In genomic region chr2:156333274-156333950, GRCh38 we compare ENCODE assay signal across 8 cellular contexts. TPM values are rescaled to one million over a fixed set of nuclear protein-coding genes. Genes with fewer than 3 reads are reported as not detected.
DNase-seq lines count a peak whose midpoint lies in the region; ATAC-seq, FAIRE-seq and TF ChIP-seq lines count a peak whose summit lies in the region.

No MANE protein-coding gene starts in this region.

- TF ChIP-seq POLR2A in gastroesophageal sphincter (IDR thresholded peaks at IDR 0.05) = no peak

- peaks cover 6% of the 10 kb centered on the region for H3K36me3 Mint-ChIP-seq in activated CD8-positive, alpha-beta memory T cell treated with anti-CD3 and anti-CD28 coated beads, Interleukin-2, amount 10 ng/mL, durations not matched to agents 7 days and 5 days

- no peaks in the 10 kb centered on the region for H4K20me1 ChIP-seq in DND-41 (ENCODE audit: insufficient read depth, low read length)

- H3K9ac ChIP-seq in DND-41 (ENCODE audit: low read depth, low read length) = peak overlapping the region; percentile 70

- WGBS in gastroesophageal sphincter (ENCODE audit: low coverage in 1 of 2), 2 donors = 0% methylated on average over 1 to 6 of the region's 28 CpGs

- H3K36me3 ChIP-seq in DND-41 (ENCODE audit: insufficient read depth, low read length) (no peaks in the 10 kb centered on the region), gastroesophageal sphincter (peaks cover 0 to 13% of the 10 kb centered on the region in 2 donors)

- H3K4me3 ChIP-seq in DND-41 (ENCODE audit: low read depth in 1 of 2, low read length in 2 of 2) = peak overlapping the region; percentile 35 to 85
- H3K4me3 ChIP-seq in HL-60 (replicated peaks; ENCODE audit: insufficient read depth, low read length) = peak overlapping the region; percentile 71
- peak overlapping the region; percentile 67 to 88 for H3K4me3 ChIP-seq in gastroesophageal sphincter
- H3K4me3 ChIP-seq in retinal pigment epithelial cell (ENCODE audit: low read length) = peak overlapping the region; percentile 86

- peaks cover 29% of the 10 kb centered on the region for H3K27me3 Mint-ChIP-seq in activated CD8-positive, alpha-beta memory T cell treated with anti-CD3 and anti-CD28 coated beads, Interleukin-2, amount 10 ng/mL, durations not matched to agents 7 days and 5 days

- DNase-seq in DND-41 (no peak), HL-60 (ENCODE audit: low read depth in 1 of 2, low spot score in 1 of 2) (peak in 1 of 2 experiments; percentile 78), retinal pigment epithelial cell (ENCODE audit: low read depth) (no peak), HTR-8/SVneo (ENCODE audit: insufficient read length, low spot score) (no peak), cerebellar nuclear complex (lab: John Stamatoyannopoulos, UW) (no peak)
- DNase-seq in activated CD8-positive, alpha-beta memory T cell treated with anti-CD3 and anti-CD28 coated beads, Interleukin-2, amount 10 ng/mL, durations not matched to agents 7 days and 5 days = no peak

- peak overlapping the region; percentile 81 for H2AFZ ChIP-seq in DND-41 (ENCODE audit: low read depth, low read length)

- TF ChIP-seq CTCF in DND-41 (IDR thresholded peaks at IDR 0.05; ENCODE audit: borderline replicate concordance, extremely low read depth, low read length, poor library complexity, severe bottlenecking) (no peak), HL-60 (IDR thresholded peaks at IDR 0.05; ENCODE audit: insufficient read depth, low read length) (no peak), gastroesophageal sphincter (IDR thresholded peaks at IDR 0.05) (no peak), retinal pigment epithelial cell (conservative IDR thresholded peaks at IDR 0.05; ENCODE audit: low read depth, low read length) (no peak)

- no peaks in the 10 kb centered on the region for H3K9me3 Mint-ChIP-seq in activated CD8-positive, alpha-beta memory T cell treated with anti-CD3 and anti-CD28 coated beads, Interleukin-2, amount 10 ng/mL, durations not matched to agents 7 days and 5 days (ENCODE audit: low read depth)

- no peaks in the 10 kb centered on the region for H3K79me2 ChIP-seq in DND-41 (ENCODE audit: insufficient read depth, low read length)

- H3K4me2 ChIP-seq in DND-41 (ENCODE audit: insufficient read depth, low read length) = peak overlapping the region; percentile 99

- H3K27ac ChIP-seq in DND-41 (ENCODE audit: low read length) (peak overlapping the region; percentile 77), HL-60 (replicated peaks) (peak overlapping the region; percentile 97), gastroesophageal sphincter (peak overlapping the region; percentile 95 to 100 (median 100))

- H3K9me3 ChIP-seq in DND-41 (ENCODE audit: insufficient read depth, low read length, severe bottlenecking) (no peaks in the 10 kb centered on the region), gastroesophageal sphincter (no peaks in the 10 kb centered on the region)

- no peak for FAIRE-seq in HTR-8/SVneo (lab: Jason Lieb, UNC)

- TF ChIP-seq EP300 in gastroesophageal sphincter (IDR thresholded peaks at IDR 0.05) = no peak

- H3K4me1 ChIP-seq in DND-41 (ENCODE audit: insufficient read depth, low read length) = peaks cover 60% of the 10 kb centered on the region
- peaks cover 0 to 51% (median 0%) of the 10 kb centered on the region in 3 donors for H3K4me1 ChIP-seq in gastroesophageal sphincter

- CTCF ChIA-PET in activated CD8-positive, alpha-beta memory T cell treated with anti-CD3 and anti-CD28 coated beads, Interleukin-2, amount 10 ng/mL, durations not matched to agents 7 days and 5 days (lab: Charles Lee) = interaction anchor here (0.8 to 5.3 kb wide), 5 partner anchors 56 to 255 kb away, joined by 3 to 26 read pairs (median 6); no protein-coding TSS in a partner anchor

- ATAC-seq in DND-41 (ENCODE audit: insufficient read depth, low read depth) (no peak), GM19455 (IDR thresholded peaks at IDR 0.05; ENCODE audit: unreplicated experiment) (peak; percentile 25), gastroesophageal sphincter (peak; percentile 1)
- peak; percentile 9 for ATAC-seq in activated CD8-positive, alpha-beta memory T cell treated with anti-CD3 and anti-CD28 coated beads, Interleukin-2, amount 10 ng/mL, durations not matched to agents 7 days and 5 days

- H3K4me1 Mint-ChIP-seq in activated CD8-positive, alpha-beta memory T cell treated with anti-CD3 and anti-CD28 coated beads, Interleukin-2, amount 10 ng/mL, durations not matched to agents 7 days and 5 days = peaks cover 35% of the 10 kb centered on the region

- H3K4me3 Mint-ChIP-seq in activated CD8-positive, alpha-beta memory T cell treated with anti-CD3 and anti-CD28 coated beads, Interleukin-2, amount 10 ng/mL, durations not matched to agents 7 days and 5 days = peak overlapping the region; percentile 89

- peak overlapping the region; percentile 91 for H3K27ac Mint-ChIP-seq in activated CD8-positive, alpha-beta memory T cell treated with anti-CD3 and anti-CD28 coated beads, Interleukin-2, amount 10 ng/mL, durations not matched to agents 7 days and 5 days

- H3K27me3 ChIP-seq in DND-41 (ENCODE audit: insufficient read depth, low read length, poor library complexity) = peaks cover 8% of the 10 kb centered on the region
- no peaks in the 10 kb centered on the region for H3K27me3 ChIP-seq in HL-60 (ENCODE audit: insufficient read depth, poor library complexity, severe bottlenecking)
- H3K27me3 ChIP-seq in gastroesophageal sphincter = no peaks in the 10 kb centered on the region

RNA-seq across cellular contexts. Expression of gene NR4A2, which starts 0.9 kb away (rescaled TPM):
- 10 to 100 TPM in 1 of 2 experiments, 1 to 10 TPM in 1; 3.2 to 14.8 TPM for total RNA-seq in activated CD8-positive, alpha-beta memory T cell treated with anti-CD3 and anti-CD28 coated beads, Interleukin-2, amount 10 ng/mL, durations not matched to agents 7 days and 5 days
- 1 to 10 TPM; 1.3 to 7.3 (median 1.8) TPM for total RNA-seq in gastroesophageal sphincter
